1 cellular context compared by ENCODE assay signal in the genomic region with DNA sequence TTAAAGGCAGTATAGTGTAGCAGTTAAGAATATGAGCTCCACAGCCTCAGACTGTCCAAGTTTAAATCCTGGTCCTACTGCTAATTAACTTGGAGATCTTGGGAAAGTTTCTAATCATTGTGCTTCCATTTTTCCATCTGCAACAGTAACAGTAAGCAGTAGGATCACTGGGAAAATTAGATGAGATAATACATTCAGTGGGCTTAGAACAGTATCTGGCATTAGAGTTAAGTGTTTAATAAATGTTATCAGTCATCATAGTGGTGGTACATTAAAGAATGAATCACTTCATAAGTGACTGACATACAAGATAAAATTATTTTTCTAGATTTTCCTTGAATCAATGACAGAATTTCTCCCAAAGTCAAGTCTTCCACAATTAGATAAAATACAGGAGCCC.
TF ChIP-seq lines count a peak whose summit lies in the region.

No MANE protein-coding gene starts in this region.

TF ChIP-seq in GM23338, 12 proteins besides CTCF, POLR2A, EP300 and RAD21:
- TF ChIP-seq, protein P1, sequence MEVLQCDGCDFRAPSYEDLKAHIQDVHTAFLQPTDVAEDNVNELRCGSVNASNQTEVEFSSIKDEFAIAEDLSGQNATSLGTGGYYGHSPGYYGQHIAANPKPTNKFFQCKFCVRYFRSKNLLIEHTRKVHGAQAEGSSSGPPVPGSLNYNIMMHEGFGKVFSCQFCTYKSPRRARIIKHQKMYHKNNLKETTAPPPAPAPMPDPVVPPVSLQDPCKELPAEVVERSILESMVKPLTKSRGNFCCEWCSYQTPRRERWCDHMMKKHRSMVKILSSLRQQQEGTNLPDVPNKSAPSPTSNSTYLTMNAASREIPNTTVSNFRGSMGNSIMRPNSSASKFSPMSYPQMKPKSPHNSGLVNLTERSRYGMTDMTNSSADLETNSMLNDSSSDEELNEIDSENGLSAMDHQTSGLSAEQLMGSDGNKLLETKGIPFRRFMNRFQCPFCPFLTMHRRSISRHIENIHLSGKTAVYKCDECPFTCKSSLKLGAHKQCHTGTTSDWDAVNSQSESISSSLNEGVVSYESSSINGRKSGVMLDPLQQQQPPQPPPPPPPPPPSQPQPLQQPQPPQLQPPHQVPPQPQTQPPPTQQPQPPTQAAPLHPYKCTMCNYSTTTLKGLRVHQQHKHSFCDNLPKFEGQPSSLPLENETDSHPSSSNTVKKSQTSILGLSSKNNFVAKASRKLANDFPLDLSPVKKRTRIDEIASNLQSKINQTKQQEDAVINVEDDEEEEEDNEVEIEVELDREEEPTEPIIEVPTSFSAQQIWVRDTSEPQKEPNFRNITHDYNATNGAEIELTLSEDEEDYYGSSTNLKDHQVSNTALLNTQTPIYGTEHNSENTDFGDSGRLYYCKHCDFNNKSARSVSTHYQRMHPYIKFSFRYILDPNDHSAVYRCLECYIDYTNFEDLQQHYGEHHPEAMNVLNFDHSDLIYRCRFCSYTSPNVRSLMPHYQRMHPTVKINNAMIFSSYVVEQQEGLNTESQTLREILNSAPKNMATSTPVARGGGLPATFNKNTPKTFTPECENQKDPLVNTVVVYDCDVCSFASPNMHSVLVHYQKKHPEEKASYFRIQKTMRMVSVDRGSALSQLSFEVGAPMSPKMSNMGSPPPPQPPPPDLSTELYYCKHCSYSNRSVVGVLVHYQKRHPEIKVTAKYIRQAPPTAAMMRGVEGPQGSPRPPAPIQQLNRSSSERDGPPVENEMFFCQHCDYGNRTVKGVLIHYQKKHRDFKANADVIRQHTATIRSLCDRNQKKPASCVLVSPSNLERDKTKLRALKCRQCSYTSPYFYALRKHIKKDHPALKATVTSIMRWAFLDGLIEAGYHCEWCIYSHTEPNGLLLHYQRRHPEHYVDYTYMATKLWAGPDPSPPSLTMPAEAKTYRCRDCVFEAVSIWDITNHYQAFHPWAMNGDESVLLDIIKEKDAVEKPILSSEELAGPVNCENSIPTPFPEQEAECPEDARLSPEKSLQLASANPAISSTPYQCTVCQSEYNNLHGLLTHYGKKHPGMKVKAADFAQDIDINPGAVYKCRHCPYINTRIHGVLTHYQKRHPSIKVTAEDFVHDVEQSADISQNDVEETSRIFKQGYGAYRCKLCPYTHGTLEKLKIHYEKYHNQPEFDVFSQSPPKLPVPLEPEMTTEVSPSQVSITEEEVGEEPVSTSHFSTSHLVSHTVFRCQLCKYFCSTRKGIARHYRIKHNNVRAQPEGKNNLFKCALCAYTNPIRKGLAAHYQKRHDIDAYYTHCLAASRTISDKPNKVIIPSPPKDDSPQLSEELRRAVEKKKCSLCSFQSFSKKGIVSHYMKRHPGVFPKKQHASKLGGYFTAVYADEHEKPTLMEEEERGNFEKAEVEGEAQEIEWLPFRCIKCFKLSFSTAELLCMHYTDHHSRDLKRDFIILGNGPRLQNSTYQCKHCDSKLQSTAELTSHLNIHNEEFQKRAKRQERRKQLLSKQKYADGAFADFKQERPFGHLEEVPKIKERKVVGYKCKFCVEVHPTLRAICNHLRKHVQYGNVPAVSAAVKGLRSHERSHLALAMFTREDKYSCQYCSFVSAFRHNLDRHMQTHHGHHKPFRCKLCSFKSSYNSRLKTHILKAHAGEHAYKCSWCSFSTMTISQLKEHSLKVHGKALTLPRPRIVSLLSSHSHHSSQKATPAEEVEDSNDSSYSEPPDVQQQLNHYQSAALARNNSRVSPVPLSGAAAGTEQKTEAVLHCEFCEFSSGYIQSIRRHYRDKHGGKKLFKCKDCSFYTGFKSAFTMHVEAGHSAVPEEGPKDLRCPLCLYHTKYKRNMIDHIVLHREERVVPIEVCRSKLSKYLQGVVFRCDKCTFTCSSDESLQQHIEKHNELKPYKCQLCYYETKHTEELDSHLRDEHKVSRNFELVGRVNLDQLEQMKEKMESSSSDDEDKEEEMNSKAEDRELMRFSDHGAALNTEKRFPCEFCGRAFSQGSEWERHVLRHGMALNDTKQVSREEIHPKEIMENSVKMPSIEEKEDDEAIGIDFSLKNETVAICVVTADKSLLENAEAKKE (CRISPR knock-in tag; IDR thresholded peaks at IDR 0.05) = no peak
- no peak for TF ChIP-seq JUNB (IDR thresholded peaks at IDR 0.05; ENCODE audit: unreplicated experiment)
- TF ChIP-seq, protein P2, sequence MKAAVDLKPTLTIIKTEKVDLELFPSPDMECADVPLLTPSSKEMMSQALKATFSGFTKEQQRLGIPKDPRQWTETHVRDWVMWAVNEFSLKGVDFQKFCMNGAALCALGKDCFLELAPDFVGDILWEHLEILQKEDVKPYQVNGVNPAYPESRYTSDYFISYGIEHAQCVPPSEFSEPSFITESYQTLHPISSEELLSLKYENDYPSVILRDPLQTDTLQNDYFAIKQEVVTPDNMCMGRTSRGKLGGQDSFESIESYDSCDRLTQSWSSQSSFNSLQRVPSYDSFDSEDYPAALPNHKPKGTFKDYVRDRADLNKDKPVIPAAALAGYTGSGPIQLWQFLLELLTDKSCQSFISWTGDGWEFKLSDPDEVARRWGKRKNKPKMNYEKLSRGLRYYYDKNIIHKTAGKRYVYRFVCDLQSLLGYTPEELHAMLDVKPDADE (IDR thresholded peaks at IDR 0.05) = no peak
- TF ChIP-seq CREB1 (CRISPR knock-in tag; IDR thresholded peaks at IDR 0.05; ENCODE audit: low read depth) = no peak
- TF ChIP-seq EZH2phosphoT487 (IDR thresholded peaks at IDR 0.05; ENCODE audit: unreplicated experiment) = no peak
- TF ChIP-seq POLR2AphosphoS5 (IDR thresholded peaks at IDR 0.05; ENCODE audit: low read depth) = no peak
- TF ChIP-seq, protein P3, sequence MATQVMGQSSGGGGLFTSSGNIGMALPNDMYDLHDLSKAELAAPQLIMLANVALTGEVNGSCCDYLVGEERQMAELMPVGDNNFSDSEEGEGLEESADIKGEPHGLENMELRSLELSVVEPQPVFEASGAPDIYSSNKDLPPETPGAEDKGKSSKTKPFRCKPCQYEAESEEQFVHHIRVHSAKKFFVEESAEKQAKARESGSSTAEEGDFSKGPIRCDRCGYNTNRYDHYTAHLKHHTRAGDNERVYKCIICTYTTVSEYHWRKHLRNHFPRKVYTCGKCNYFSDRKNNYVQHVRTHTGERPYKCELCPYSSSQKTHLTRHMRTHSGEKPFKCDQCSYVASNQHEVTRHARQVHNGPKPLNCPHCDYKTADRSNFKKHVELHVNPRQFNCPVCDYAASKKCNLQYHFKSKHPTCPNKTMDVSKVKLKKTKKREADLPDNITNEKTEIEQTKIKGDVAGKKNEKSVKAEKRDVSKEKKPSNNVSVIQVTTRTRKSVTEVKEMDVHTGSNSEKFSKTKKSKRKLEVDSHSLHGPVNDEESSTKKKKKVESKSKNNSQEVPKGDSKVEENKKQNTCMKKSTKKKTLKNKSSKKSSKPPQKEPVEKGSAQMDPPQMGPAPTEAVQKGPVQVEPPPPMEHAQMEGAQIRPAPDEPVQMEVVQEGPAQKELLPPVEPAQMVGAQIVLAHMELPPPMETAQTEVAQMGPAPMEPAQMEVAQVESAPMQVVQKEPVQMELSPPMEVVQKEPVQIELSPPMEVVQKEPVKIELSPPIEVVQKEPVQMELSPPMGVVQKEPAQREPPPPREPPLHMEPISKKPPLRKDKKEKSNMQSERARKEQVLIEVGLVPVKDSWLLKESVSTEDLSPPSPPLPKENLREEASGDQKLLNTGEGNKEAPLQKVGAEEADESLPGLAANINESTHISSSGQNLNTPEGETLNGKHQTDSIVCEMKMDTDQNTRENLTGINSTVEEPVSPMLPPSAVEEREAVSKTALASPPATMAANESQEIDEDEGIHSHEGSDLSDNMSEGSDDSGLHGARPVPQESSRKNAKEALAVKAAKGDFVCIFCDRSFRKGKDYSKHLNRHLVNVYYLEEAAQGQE (IDR thresholded peaks at IDR 0.05; ENCODE audit: unreplicated experiment) = no peak
- TF ChIP-seq STAT1 (IDR thresholded peaks at IDR 0.05; ENCODE audit: unreplicated experiment) = no peak
- TF ChIP-seq EZH2 (IDR thresholded peaks at IDR 0.05; ENCODE audit: low read depth, unreplicated experiment) = no peak
- no peak for TF ChIP-seq ZNF331 (CRISPR knock-in tag; IDR thresholded peaks at IDR 0.05; ENCODE audit: low read depth)
- TF ChIP-seq NANOG (IDR thresholded peaks at IDR 0.05; ENCODE audit: borderline replicate concordance) = no peak
- TF ChIP-seq ZNF114 (CRISPR knock-in tag; IDR thresholded peaks at IDR 0.05) = no peak
